In genomic region chr16:46947900-46948547, GRCh38 we compare ENCODE assay signal across 8 cellular contexts. TPM values are rescaled to one million over a fixed set of nuclear protein-coding genes. Genes with fewer than 3 reads are reported as not detected.
DNase-seq lines count a peak whose midpoint lies in the region; ATAC-seq and TF ChIP-seq lines count a peak whose summit lies in the region.

No MANE protein-coding gene starts in this region.

- H3K4me3 ChIP-seq in brain microvascular endothelial cell (ENCODE audit: low read depth, low read length), result no peak overlapping the region

- H3K27ac ChIP-seq in RWPE1, result no peak overlapping the region
- H3K27ac ChIP-seq in brain microvascular endothelial cell, result no peak overlapping the region

- ATAC-seq in GM18520 (IDR thresholded peaks at IDR 0.05; ENCODE audit: unreplicated experiment), result peak; percentile 51
- peak; percentile 72 for ATAC-seq in HG03565 (IDR thresholded peaks at IDR 0.05; ENCODE audit: unreplicated experiment)
- no peak for ATAC-seq in GM21515 (IDR thresholded peaks at IDR 0.05; ENCODE audit: unreplicated experiment)

- CTCF ChIA-PET in RWPE1 (lab: Yijun Ruan, JAX), result interaction anchor here (0.6 to 1.0 kb wide), 3 partner anchors 71 to 1217 kb away, joined by 3 read pairs; no protein-coding TSS in a partner anchor

- POLR2A ChIA-PET in RWPE1 (lab: Yijun Ruan, JAX; ENCODE audit: low non-redundant PET), result no interaction called here

- TF ChIP-seq CTCF in RWPE1 (conservative IDR thresholded peaks at IDR 0.05; ENCODE audit: low read depth) (peak; percentile 58), brain microvascular endothelial cell (IDR thresholded peaks at IDR 0.05; ENCODE audit: low read depth, low read length, missing control alignments) (peak; percentile 71)

- H3K36me3 ChIP-seq in brain microvascular endothelial cell (replicated peaks), result no peaks in the 10 kb centered on the region

- DNase-seq in CD1c-positive myeloid dendritic cell (ENCODE audit: extremely low spot score), result peak; percentile 59
- peak; percentile 52 for DNase-seq in RWPE1 (ENCODE audit: low spot score)
- DNase-seq in brain microvascular endothelial cell, result peak; percentile 17
- peak; percentile 54 to 70 for DNase-seq in lung microvascular endothelial cell (ENCODE audit: low read depth in 2 of 2)
- no peak for DNase-seq in 8988T

- no peaks in the 10 kb centered on the region for H3K27me3 ChIP-seq in brain microvascular endothelial cell (replicated peaks)

- in situ Hi-C loops in brain microvascular endothelial cell (cut with HindIII; ENCODE audit: low pct_ligation_motif_present, low sequenced_read_pairs), result no loop called here

RNA-seq across cellular contexts. Expression of gene DNAJA2, which starts 25.4 kb away (rescaled TPM):
- 49.7 and 58.9 TPM in 2 replicates for total RNA-seq in lung microvascular endothelial cell
